Comparison of ENCODE assay signal across 8 cellular contexts in the genomic region with DNA sequence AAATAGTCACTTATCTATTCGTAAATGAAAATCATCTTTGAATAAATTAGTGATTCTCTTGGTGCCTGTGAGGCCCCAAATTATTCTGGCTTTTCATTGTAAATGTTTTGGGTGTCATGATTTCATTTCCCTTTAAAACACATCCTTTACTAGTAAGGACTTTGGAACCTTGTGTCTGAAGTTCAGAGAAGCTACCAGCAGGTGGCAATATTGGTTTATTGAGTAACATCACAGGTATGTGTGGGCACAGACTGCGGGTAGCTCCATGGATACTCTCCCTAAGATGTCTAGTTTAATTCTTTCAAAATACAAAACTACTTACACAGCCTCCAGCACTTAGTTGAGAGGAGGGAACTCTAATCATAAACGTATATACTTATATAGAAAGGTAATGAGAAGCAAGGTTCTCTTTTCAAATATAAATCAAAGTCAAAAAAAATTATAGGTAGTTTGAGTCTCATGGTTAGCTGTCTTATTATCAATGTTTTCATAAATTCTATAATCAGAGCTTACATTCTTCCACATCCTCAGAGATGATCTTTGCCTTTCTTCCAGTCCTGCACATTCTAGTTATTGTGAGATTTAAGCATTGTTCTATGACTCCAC.
DNase-seq lines count a peak whose midpoint lies in the region; ATAC-seq and TF ChIP-seq lines count a peak whose summit lies in the region.

No MANE protein-coding gene starts in this region.

- H3K4me1 Mint-ChIP-seq in nephron: no peaks in the 10 kb centered on the region

- H3K9me3 Mint-ChIP-seq in nephron: peaks cover 6% of the 10 kb centered on the region

- H3K9me3 ChIP-seq in ovary: no peaks in the 10 kb centered on the region

- no peak overlapping the region for H3K27ac Mint-ChIP-seq in nephron

- H3K27ac ChIP-seq in ovary: no peak overlapping the region

- no peaks in the 10 kb centered on the region for H3K36me3 Mint-ChIP-seq in nephron (ENCODE audit: low read depth)

- H3K4me3 Mint-ChIP-seq in nephron: no peak overlapping the region

- H3K27me3 ChIP-seq in ovary: no peaks in the 10 kb centered on the region

- WGBS in ovary, 3 donors: 30 to 39% (median 30%) methylated on average over 3 of the region's 3 CpGs

- intact Hi-C loops in ovary (cut with DNase I): no loop called here

- peaks cover 8% of the 10 kb centered on the region for H3K27me3 Mint-ChIP-seq in nephron (ENCODE audit: low read depth)

- no peaks in the 10 kb centered on the region for H3K4me1 ChIP-seq in ovary (ENCODE audit: insufficient read depth)

- peak; percentile 81 for DNase-seq in COLO829 (ENCODE audit: low spot score)
- peak; percentile 50 for DNase-seq in NCI-H146 treated with DMSO at 0.1 percent for 48 hours (lab: John Stamatoyannopoulos, UW; ENCODE audit: unreplicated experiment)
- peak; percentile 78 for DNase-seq in SW480 (ENCODE audit: low spot score)
- DNase-seq in epithelial cell of proximal tubule (ENCODE audit: low read depth): peak; percentile 37
- no peak for DNase-seq in ovary

- ATAC-seq in GM18867 (IDR thresholded peaks at IDR 0.05; ENCODE audit: unreplicated experiment) (peak; percentile 93), HG02970 (IDR thresholded peaks at IDR 0.05; ENCODE audit: low FRiP score, unreplicated experiment) (peak; percentile 76)

- no peaks in the 10 kb centered on the region for H3K36me3 ChIP-seq in ovary

- TF ChIP-seq CTCF in epithelial cell of proximal tubule (conservative IDR thresholded peaks at IDR 0.05; ENCODE audit: low read depth, low read length): peak; percentile 84
- TF ChIP-seq CTCF in nephron (IDR thresholded peaks at IDR 0.05; ENCODE audit: unreplicated experiment in 3 of 3): peak; percentile 34 to 64 (median 42)
- peak in 1 of 3 donors; percentile 7 for TF ChIP-seq CTCF in ovary (IDR thresholded peaks at IDR 0.05)

- H3K4me3 ChIP-seq in epithelial cell of proximal tubule (ENCODE audit: low read depth, low read length): no peak overlapping the region
- no peak overlapping the region for H3K4me3 ChIP-seq in ovary

- no peak for TF ChIP-seq POLR2A in ovary (IDR thresholded peaks at IDR 0.05)

- TF ChIP-seq EP300 in ovary (IDR thresholded peaks at IDR 0.05): no peak

Comparison
In these comparisons a context has a peak if more than half of its experiments do, and no peak if none do; other contexts are left out.
1. DNase-seq: peak in COLO829 (single experiment), NCI-H146 treated with DMSO at 0.1 percent for 48 hours (single experiment), SW480 (single experiment) and epithelial cell of proximal tubule (single experiment); none in ovary (0 of 5).